9 cellular contexts compared by ENCODE assay signal in the genomic region with DNA sequence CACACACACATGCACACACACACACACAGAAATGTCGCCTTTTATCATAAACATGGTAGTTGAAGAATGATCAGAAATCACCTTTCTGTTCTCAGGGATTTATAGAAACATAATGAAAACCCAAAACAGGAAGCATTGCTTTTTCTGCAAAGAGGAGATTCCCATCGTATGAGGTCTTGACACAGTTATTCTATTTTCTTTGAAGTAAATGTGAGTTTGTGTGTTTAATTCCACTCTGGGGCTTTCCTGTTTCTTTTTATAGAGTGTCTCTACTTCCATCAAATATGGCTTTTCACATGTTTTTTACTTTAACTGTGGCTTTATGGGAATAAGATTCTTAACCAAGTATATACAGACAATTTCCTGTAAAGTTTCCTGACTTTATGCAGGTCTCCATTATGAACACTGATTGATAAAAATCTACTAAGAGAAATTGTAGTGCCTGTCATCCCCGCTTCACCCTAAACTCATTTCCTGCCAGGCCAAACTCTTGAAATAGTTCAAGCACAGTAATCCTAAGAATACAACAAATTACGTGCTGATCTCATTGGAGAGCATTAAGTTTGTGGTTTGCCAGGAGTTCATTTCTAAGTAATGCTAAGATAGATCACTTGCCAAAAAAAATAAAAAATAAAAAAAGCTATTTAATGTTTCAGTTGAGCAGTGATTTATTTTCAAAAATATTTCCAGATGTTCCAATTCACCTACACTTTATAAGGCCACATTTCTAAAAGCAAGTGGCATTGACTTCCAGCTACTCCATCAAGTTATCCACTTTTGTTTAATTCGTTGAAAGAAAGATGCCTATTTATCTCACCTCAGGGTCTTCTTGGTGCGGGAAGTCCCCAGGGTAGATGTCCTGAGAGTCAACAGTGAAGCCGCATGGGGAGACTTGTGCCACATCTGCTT. TPM values are rescaled to one million over a fixed set of nuclear protein-coding genes. Genes with fewer than 3 reads are reported as not detected.
DNase-seq lines count a peak whose midpoint lies in the region; ATAC-seq, FAIRE-seq and TF ChIP-seq lines count a peak whose summit lies in the region.
"Had no signal": no experiment of that assay in that cellular context is flagged by ENCODE, and none has a peak within 500 bp of the region (broad histone marks: within the 10 kb centered on the region; RNA-seq: fewer than 3 reads in every experiment).

No MANE protein-coding gene starts in this region.

- POLR2A ChIA-PET in MCF 10A (lab: Yijun Ruan, JAX): interaction anchor here (1.2 to 2.6 kb wide), 4 partner anchors 17 to 156 kb away, joined by 3 to 10 read pairs (median 6); no protein-coding TSS in a partner anchor

- H3K4me1 ChIP-seq in upper lobe of left lung: peaks cover 19 to 39% (median 28%) of the 10 kb centered on the region in 4 donors
- H3K4me1 ChIP-seq in small intestine (ENCODE audit: control insufficient read depth in 2 of 2, insufficient read depth in 1 of 2, low read depth in 1 of 2, low read length in 1 of 2): no peaks in the 10 kb centered on the region

- CTCF ChIA-PET in MCF 10A (lab: Yijun Ruan, JAX): interaction anchor here (1.3 kb wide), 1 partner anchor 12 kb away, joined by 4 read pairs; no protein-coding TSS in a partner anchor

- no peak overlapping the region for H3K4me3 Mint-ChIP-seq in MCF 10A (ENCODE audit: unreplicated experiment)

- no peaks in the 10 kb centered on the region for H3K27me3 Mint-ChIP-seq in MCF 10A (ENCODE audit: insufficient read depth, unreplicated experiment)

- H3K4me3 ChIP-seq in upper lobe of left lung (no peak overlapping the region), small intestine (ENCODE audit: low read depth in 1 of 2, low read length in 2 of 2) (no peak overlapping the region)

- no peaks in the 10 kb centered on the region for H3K9me3 ChIP-seq in upper lobe of left lung
- H3K9me3 ChIP-seq in small intestine (ENCODE audit: control insufficient read depth, low read depth): no peaks in the 10 kb centered on the region

- H3K9me3 Mint-ChIP-seq in MCF 10A (ENCODE audit: unreplicated experiment): peaks cover 5% of the 10 kb centered on the region

- no peak for TF ChIP-seq CTCF in MCF 10A (IDR thresholded peaks at IDR 0.05; ENCODE audit: unreplicated experiment)
- TF ChIP-seq CTCF in upper lobe of left lung (IDR thresholded peaks at IDR 0.05): no peak

- FAIRE-seq in small intestine (lab: Jason Lieb, UNC): no peak

- no TSS peak for BruUV-seq in MCF 10A (replicated peaks; lab: Mats Ljungman, UMichigan)

- ATAC-seq in HG02610 (IDR thresholded peaks at IDR 0.05; ENCODE audit: unreplicated experiment): peak; percentile 74
- ATAC-seq in upper lobe of left lung (ENCODE audit: low FRiP score in 2 of 2): peak; percentile 40 to 52
- no peak for ATAC-seq in GM18511 (IDR thresholded peaks at IDR 0.05; ENCODE audit: unreplicated experiment)

- 34 to 36% methylated on average over 7 of the region's 7 CpGs for WGBS in upper lobe of left lung, 2 donors
- 56 to 82% (median 61%) methylated on average over 7 of the region's 7 CpGs for WGBS in small intestine, 3 donors

- TF ChIP-seq EP300 in upper lobe of left lung (IDR thresholded peaks at IDR 0.05): no peak

- no peak for TF ChIP-seq POLR2A in upper lobe of left lung (IDR thresholded peaks at IDR 0.05)

- H3K27ac ChIP-seq in upper lobe of left lung: peak overlapping the region; percentile 16 to 75 (median 54)
- no peak overlapping the region for H3K27ac ChIP-seq in small intestine (ENCODE audit: low read depth in 1 of 2, low read length in 1 of 2)

- no peaks in the 10 kb centered on the region for H3K36me3 Mint-ChIP-seq in MCF 10A (ENCODE audit: insufficient read depth, unreplicated experiment)

- intact Hi-C loops in MCF 10A (cut with micrococcal nuclease): no loop called here

- DNase-seq in MCF 10A (ENCODE audit: unreplicated experiment) (peak; percentile 31), hepatic stellate cell (ENCODE audit: low spot score) (peak; percentile 42), upper lobe of left lung (no peak), small intestine (no peak), medulla oblongata (ENCODE audit: extremely low spot score) (no peak), activated T-cell treated with anti-CD3 and anti-CD28 coated beads for 4 hours (no peak)
- DNase-seq: effector CD4-positive, alpha-beta T cell had no signal

- H3K4me1 Mint-ChIP-seq in MCF 10A (ENCODE audit: insufficient read depth, unreplicated experiment): peaks cover 37% of the 10 kb centered on the region

- H3K27ac Mint-ChIP-seq in MCF 10A (ENCODE audit: low read depth, unreplicated experiment): peak overlapping the region; percentile 73

- H3K27me3 ChIP-seq in upper lobe of left lung: no peaks in the 10 kb centered on the region
- no peaks in the 10 kb centered on the region for H3K27me3 ChIP-seq in small intestine (ENCODE audit: control insufficient read depth in 2 of 2, insufficient read depth in 2 of 2, low read length in 2 of 2)

- H3K36me3 ChIP-seq in upper lobe of left lung (no peaks in the 10 kb centered on the region), small intestine (ENCODE audit: control insufficient read depth in 2 of 2, insufficient read depth in 2 of 2, low read length in 2 of 2) (no peaks in the 10 kb centered on the region)

RNA-seq across cellular contexts. Expression of a gene that starts 52.3 kb away (rescaled TPM):
- total RNA-seq in MCF 10A (2022): 246 and 490 TPM in 2 replicates
- total RNA-seq in upper lobe of left lung: 100 to 1,000 TPM in 3 of 6 donors, 10 to 100 TPM in 3; 25.1 to 201 (median 92.5) TPM
- 100 to 1,000 TPM; 297 to 506 (median 402) TPM for polyA plus RNA-seq in small intestine

Comparison
In these comparisons a context has a peak if more than half of its experiments do, and no peak if none do; other contexts are left out.
1. DNase-seq: peak in MCF 10A (single experiment) and hepatic stellate cell (single experiment); none in upper lobe of left lung (0 of 2), small intestine (single experiment), medulla oblongata (single experiment) and activated T-cell treated with anti-CD3 and anti-CD28 coated beads for 4 hours (single experiment).
2. H3K27ac ChIP-seq: peak in upper lobe of left lung (4 of 4); none in small intestine (0 of 2).